Comparison of ENCODE assay signal across 38 cellular contexts in the genomic region with DNA sequence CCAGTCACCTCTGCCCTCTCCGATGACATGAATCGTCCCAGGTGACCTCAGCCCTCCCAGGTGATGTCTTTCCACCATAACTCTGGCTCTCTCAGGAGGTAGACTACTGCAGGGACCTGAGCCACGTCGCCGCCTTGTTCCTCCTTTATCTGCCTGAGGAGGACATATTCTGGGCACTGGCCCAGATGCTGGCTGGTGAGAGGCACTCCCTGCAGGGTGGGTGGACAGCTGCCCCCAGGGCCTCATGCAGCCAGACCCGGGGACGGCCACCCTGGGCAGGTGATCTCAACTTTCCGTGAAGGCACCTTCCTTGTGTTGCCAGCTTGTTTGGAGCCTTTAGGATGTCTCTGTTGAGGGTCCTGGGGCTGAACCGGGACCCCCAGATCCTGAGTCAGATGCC. TPM values are rescaled to one million over a fixed set of nuclear protein-coding genes. Genes with fewer than 3 reads are reported as not detected.
"Had no signal": no experiment of that assay in that cellular context is flagged by ENCODE, and none has a peak within 500 bp of the region (broad histone marks: within the 10 kb centered on the region; RNA-seq: fewer than 3 reads in every experiment).

No MANE protein-coding gene starts in this region.

- H3K27ac ChIP-seq: PC-9, SK-N-MC, VCaP had no signal

- H3K4me2 ChIP-seq: PC-9 had no signal

- H3K36me3 ChIP-seq: MG63 had no signal

- DNase-seq: activated B cell treated with CpG ODN at 0.5 μM for 24 hours; activated CD4-positive, alpha-beta memory T cell treated with anti-CD3 and anti-CD28 coated beads, Interleukin-2, amount 10 ng/mL, durations not matched to agents 7 days and 5 days; activated CD4-positive, alpha-beta T cell treated with anti-CD3 and anti-CD28 coated beads for 4 hours; activated CD4-positive, alpha-beta T cell treated with anti-CD3 and anti-CD28 coated beads, Interleukin-2, amount 50 U/mL, for 1 hour; activated CD4-positive, CD25-positive, alpha-beta regulatory T cell treated with anti-CD3 and anti-CD28 coated beads, Interleukin-2, amount 50 U/mL, for 72 hours; activated CD8-positive, alpha-beta memory T cell treated with anti-CD3 and anti-CD28 coated beads for 24 hours; activated CD8-positive, alpha-beta memory T cell treated with anti-CD3 and anti-CD28 coated beads, Interleukin-2, amount 10 ng/mL, durations not matched to agents 7 days and 5 days; activated effector memory CD4-positive, alpha-beta T cell treated with anti-CD3 and anti-CD28 coated beads, Interleukin-2, amount 50 U/mL, for 16 hours; activated naive CD4-positive, alpha-beta T cell; activated naive CD4-positive, alpha-beta T cell treated with anti-CD3 and anti-CD28 coated beads, Interleukin-2, amount 50 U/mL, for 16 hours; activated naive CD8-positive, alpha-beta T cell treated with anti-CD3 and anti-CD28 coated beads for 36 hours; activated T-cell treated with anti-CD3 and anti-CD28 coated beads, Interleukin-2, amount 50 U/mL, for 1 hour; activated T-cell treated with anti-CD3 and anti-CD28 coated beads, Interleukin-2, amount 50 U/mL, for 72 hours; amniotic stem cell; aorta; cerebellar nuclear complex; Kasumi-1; KG1; MG63; NCI-H1048; NCI-H1105 treated with DMSO at 0.1 percent for 48 hours; NCI-H1436; NCI-H1694; NCI-H1930; NCI-H2081 treated with DMSO at 0.1 percent for 48 hours; NCI-H226; NCI-H446 treated with DMSO at 0.1 percent for 48 hours; NCI-H524; NCI-H69; NCI-H82; NK-92 treated with Interleukin-12 subunit alpha and Interleukin-12 subunit beta, amount 100 ng/mL, for 24 hours; PC-9; Right ventricle myocardium superior had no signal

- H3K27me3 ChIP-seq: MG63 had no signal

- H3K4me3 ChIP-seq: MG63, PC-9, SK-N-MC had no signal

- H3K9me3 ChIP-seq: MG63 had no signal

- H2AFZ ChIP-seq: PC-9 had no signal

RNA-seq across cellular contexts. Expression of gene SRARP, which starts 14.3 kb away (rescaled TPM):
- total RNA-seq: activated B cell treated with CpG ODN at 0.5 μM for 24 hours; activated CD4-positive, alpha-beta memory T cell treated with anti-CD3 and anti-CD28 coated beads, Interleukin-2, amount 10 ng/mL, durations not matched to agents 7 days and 5 days; activated CD8-positive, alpha-beta memory T cell treated with anti-CD3 and anti-CD28 coated beads, Interleukin-2, amount 10 ng/mL, durations not matched to agents 7 days and 5 days; activated naive CD8-positive, alpha-beta T cell treated with anti-CD3 and anti-CD28 coated beads for 36 hours; activated T-cell treated with anti-CD3 and anti-CD28 coated beads, Interleukin-2, amount 50 U/mL, for 72 hours; activated T-helper 17 cell treated with anti-CD3 and anti-CD28 coated beads, Interleukin-2, amount 50 U/mL, for 72 hours; aorta; cardiac septum; OCI-LY7; PC-9 had no signal
- polyA plus RNA-seq: aorta had no signal

RNA-seq across cellular contexts. Expression of gene HSPB7, which starts 28.1 kb away (rescaled TPM):
- total RNA-seq: activated B cell treated with CpG ODN at 0.5 μM for 24 hours; activated CD4-positive, alpha-beta memory T cell treated with anti-CD3 and anti-CD28 coated beads, Interleukin-2, amount 10 ng/mL, durations not matched to agents 7 days and 5 days; activated CD8-positive, alpha-beta memory T cell treated with anti-CD3 and anti-CD28 coated beads, Interleukin-2, amount 10 ng/mL, durations not matched to agents 7 days and 5 days; activated naive CD8-positive, alpha-beta T cell treated with anti-CD3 and anti-CD28 coated beads for 36 hours; activated T-cell treated with anti-CD3 and anti-CD28 coated beads, Interleukin-2, amount 50 U/mL, for 72 hours; activated T-helper 17 cell treated with anti-CD3 and anti-CD28 coated beads, Interleukin-2, amount 50 U/mL, for 72 hours; OCI-LY7; PC-9 had no signal

RNA-seq across cellular contexts. Expression of gene CLCNKA, which starts 32.1 kb away (rescaled TPM):
- total RNA-seq: activated CD8-positive, alpha-beta memory T cell treated with anti-CD3 and anti-CD28 coated beads, Interleukin-2, amount 10 ng/mL, durations not matched to agents 7 days and 5 days; activated naive CD8-positive, alpha-beta T cell treated with anti-CD3 and anti-CD28 coated beads for 36 hours; activated T-cell treated with anti-CD3 and anti-CD28 coated beads, Interleukin-2, amount 50 U/mL, for 72 hours; OCI-LY7 had no signal

RNA-seq across cellular contexts. Expression of gene CLCNKB, which starts 53.8 kb away (rescaled TPM):
- total RNA-seq: activated B cell treated with CpG ODN at 0.5 μM for 24 hours; activated CD4-positive, alpha-beta memory T cell treated with anti-CD3 and anti-CD28 coated beads, Interleukin-2, amount 10 ng/mL, durations not matched to agents 7 days and 5 days; activated CD8-positive, alpha-beta memory T cell treated with anti-CD3 and anti-CD28 coated beads, Interleukin-2, amount 10 ng/mL, durations not matched to agents 7 days and 5 days; activated naive CD8-positive, alpha-beta T cell treated with anti-CD3 and anti-CD28 coated beads for 36 hours; activated T-cell treated with anti-CD3 and anti-CD28 coated beads, Interleukin-2, amount 50 U/mL, for 72 hours; OCI-LY7 had no signal
